10 cellular contexts compared by ENCODE assay signal in genomic region chr14:102209224-102209966, GRCh38.
DNase-seq lines count a peak whose midpoint lies in the region; ATAC-seq and TF ChIP-seq lines count a peak whose summit lies in the region.
"Had no signal": no experiment of that assay in that cellular context is flagged by ENCODE, and none has a peak within 500 bp of the region (broad histone marks: within the 10 kb centered on the region; RNA-seq: fewer than 3 reads in every experiment).

No MANE protein-coding gene starts in this region.

- no peak overlapping the region for H3K4me3 ChIP-seq in SK-N-SH (ENCODE audit: low read depth in 2 of 2, low read length in 1 of 2)
- H3K4me3 ChIP-seq in parathyroid adenoma (ENCODE audit: low read depth, low read length), result no peak overlapping the region

- TF ChIP-seq EP300 in SK-N-SH (IDR thresholded peaks at IDR 0.05; ENCODE audit: borderline replicate concordance in 1 of 2, low read depth in 1 of 2, low read length in 1 of 2), result no peak

- 86% methylated on average over 19 of the region's 19 CpGs for WGBS in SK-N-SH (ENCODE audit: low lambda C conversion rate)

- no peak overlapping the region for H3K9ac ChIP-seq in SK-N-SH
- no peak overlapping the region for H3K9ac ChIP-seq in parathyroid adenoma

- H3K9me3 ChIP-seq in SK-N-SH (no peaks in the 10 kb centered on the region), parathyroid adenoma (ENCODE audit: control insufficient read depth, low read length) (no peaks in the 10 kb centered on the region)

- H3K27ac ChIP-seq in SK-N-SH (ENCODE audit: low read depth in 2 of 2, low read length in 1 of 2) (no peak overlapping the region; a peak in 1 of 4 replicates), parathyroid adenoma (no peak overlapping the region)

- CTCF ChIA-PET in SK-N-SH (lab: Yijun Ruan, JAX), result interaction anchor here (0.6 to 1.2 kb wide), 3 partner anchors 70 to 147 kb away, joined by 3 to 4 read pairs (median 4); partner anchors contain the start of gene WDR20
- CTCF ChIA-PET in activated CD8-positive, alpha-beta memory T cell treated with anti-CD3 and anti-CD28 coated beads, Interleukin-2, amount 10 ng/mL, durations not matched to agents 7 days and 5 days (lab: Charles Lee), result no interaction called here

- peaks cover 5% of the 10 kb centered on the region for H3K36me3 Mint-ChIP-seq in glutamatergic neuron (ENCODE audit: unreplicated experiment)
- H3K36me3 Mint-ChIP-seq in activated CD8-positive, alpha-beta memory T cell treated with anti-CD3 and anti-CD28 coated beads, Interleukin-2, amount 10 ng/mL, durations not matched to agents 7 days and 5 days, result peaks cover 5% of the 10 kb centered on the region

- DNase-seq in DMS114 treated with DMSO at 0.1 percent for 48 hours (lab: John Stamatoyannopoulos, UW; ENCODE audit: unreplicated experiment) (peak; percentile 10), SK-N-SH (peak; percentile 67), glutamatergic neuron (no peak), CD1c-positive myeloid dendritic cell (ENCODE audit: extremely low spot score) (no peak)
- no peak for DNase-seq in activated CD8-positive, alpha-beta memory T cell treated with anti-CD3 and anti-CD28 coated beads, Interleukin-2, amount 10 ng/mL, durations not matched to agents 7 days and 5 days
- DNase-seq: activated effector memory CD4-positive, alpha-beta T cell treated with anti-CD3 and anti-CD28 coated beads, Interleukin-2, amount 50 U/mL, for 16 hours had no signal

- H4K20me1 ChIP-seq in SK-N-SH (ENCODE audit: insufficient read depth), result no peaks in the 10 kb centered on the region

- no peak overlapping the region for H2AFZ ChIP-seq in SK-N-SH (ENCODE audit: low read depth)
- no peak overlapping the region for H2AFZ ChIP-seq in parathyroid adenoma

- H3K27ac Mint-ChIP-seq in glutamatergic neuron (ENCODE audit: unreplicated experiment), result peak overlapping the region; percentile 29
- no peak overlapping the region for H3K27ac Mint-ChIP-seq in activated CD8-positive, alpha-beta memory T cell treated with anti-CD3 and anti-CD28 coated beads, Interleukin-2, amount 10 ng/mL, durations not matched to agents 7 days and 5 days
- H3K27ac Mint-ChIP-seq: memory B cell had no signal

- POLR2A ChIA-PET in SK-N-SH (lab: Yijun Ruan, JAX), result no interaction called here

- H3K36me3 ChIP-seq in SK-N-SH (replicated peaks in 1 of 2; ENCODE audit: control insufficient read depth in 1 of 2, insufficient read depth in 2 of 2, low read length in 1 of 2) (peaks cover 26 to 41% of the 10 kb centered on the region in 2 experiments), parathyroid adenoma (ENCODE audit: control insufficient read depth, insufficient read depth, low read length) (no peaks in the 10 kb centered on the region)

- H3K79me2 ChIP-seq in SK-N-SH (ENCODE audit: insufficient read depth) (peaks cover 14% of the 10 kb centered on the region; the same call in 1 of the 2 replicates), parathyroid adenoma (peaks cover 13% of the 10 kb centered on the region)

- H3K9me3 Mint-ChIP-seq in glutamatergic neuron (ENCODE audit: unreplicated experiment), result peaks cover 6% of the 10 kb centered on the region
- H3K9me3 Mint-ChIP-seq in activated CD8-positive, alpha-beta memory T cell treated with anti-CD3 and anti-CD28 coated beads, Interleukin-2, amount 10 ng/mL, durations not matched to agents 7 days and 5 days (ENCODE audit: low read depth), result no peaks in the 10 kb centered on the region
- H3K9me3 Mint-ChIP-seq: memory B cell had no signal

- peaks cover 5% of the 10 kb centered on the region for H3K27me3 Mint-ChIP-seq in glutamatergic neuron (ENCODE audit: unreplicated experiment)
- no peaks in the 10 kb centered on the region for H3K27me3 Mint-ChIP-seq in activated CD8-positive, alpha-beta memory T cell treated with anti-CD3 and anti-CD28 coated beads, Interleukin-2, amount 10 ng/mL, durations not matched to agents 7 days and 5 days
- H3K27me3 Mint-ChIP-seq: memory B cell had no signal

- no peak overlapping the region for H3K4me2 ChIP-seq in SK-N-SH
- H3K4me2 ChIP-seq in parathyroid adenoma (ENCODE audit: low read length), result no peak overlapping the region

- H3K4me1 Mint-ChIP-seq in glutamatergic neuron (ENCODE audit: low read depth, unreplicated experiment), result peaks cover 21% of the 10 kb centered on the region
- H3K4me1 Mint-ChIP-seq in activated CD8-positive, alpha-beta memory T cell treated with anti-CD3 and anti-CD28 coated beads, Interleukin-2, amount 10 ng/mL, durations not matched to agents 7 days and 5 days, result no peaks in the 10 kb centered on the region
- H3K4me1 Mint-ChIP-seq: memory B cell had no signal

- H3K4me1 ChIP-seq in SK-N-SH (ENCODE audit: control insufficient read depth in 1 of 2, insufficient read depth in 2 of 2, low read depth in 1 of 2, low read length in 1 of 2) (peaks cover 0 to 19% of the 10 kb centered on the region in 2 experiments; a peak in 1 of 4 replicates), parathyroid adenoma (peaks cover 6% of the 10 kb centered on the region)

- TF ChIP-seq CTCF in SK-N-SH (IDR thresholded peaks at IDR 0.05), result peak; percentile 44
- TF ChIP-seq CTCF in glutamatergic neuron (IDR thresholded peaks at IDR 0.05; ENCODE audit: partially characterized antibody, unreplicated experiment), result peak; percentile 25
- peak; percentile 48 for TF ChIP-seq CTCF in parathyroid adenoma (IDR thresholded peaks at IDR 0.05)

- H3K9me2 ChIP-seq in SK-N-SH, result no peaks in the 10 kb centered on the region

- no peak for ATAC-seq in GM21723 (IDR thresholded peaks at IDR 0.05; ENCODE audit: unreplicated experiment)
- ATAC-seq in activated CD8-positive, alpha-beta memory T cell treated with anti-CD3 and anti-CD28 coated beads, Interleukin-2, amount 10 ng/mL, durations not matched to agents 7 days and 5 days, result no peak
- ATAC-seq in HG02759 (IDR thresholded peaks at IDR 0.05; ENCODE audit: unreplicated experiment), result no peak

- H3F3A ChIP-seq in SK-N-SH (replicated peaks; ENCODE audit: insufficient read depth), result no peaks in the 10 kb centered on the region

- H3K27me3 ChIP-seq in SK-N-SH (ENCODE audit: insufficient read depth), result no peaks in the 10 kb centered on the region
- H3K27me3 ChIP-seq in parathyroid adenoma (ENCODE audit: control insufficient read depth, insufficient read depth, low read length), result no peaks in the 10 kb centered on the region

- peak; percentile 75 for TF ChIP-seq RAD21 in SK-N-SH (IDR thresholded peaks at IDR 0.05; ENCODE audit: low read length)

- no peak overlapping the region for H3K4me3 Mint-ChIP-seq in glutamatergic neuron (ENCODE audit: unreplicated experiment)
- no peak overlapping the region for H3K4me3 Mint-ChIP-seq in activated CD8-positive, alpha-beta memory T cell treated with anti-CD3 and anti-CD28 coated beads, Interleukin-2, amount 10 ng/mL, durations not matched to agents 7 days and 5 days
- H3K4me3 Mint-ChIP-seq: memory B cell had no signal

TF ChIP-seq in SK-N-SH, 30 proteins besides CTCF, POLR2A, EP300 and RAD21:
- TF ChIP-seq REST (IDR thresholded peaks at IDR 0.05; ENCODE audit: low read depth, low read length), result no peak
- no peak for TF ChIP-seq RXRA (IDR thresholded peaks at IDR 0.05; ENCODE audit: borderline replicate concordance, low read depth)
- TF ChIP-seq EZH2phosphoT487 (IDR thresholded peaks at IDR 0.05; ENCODE audit: borderline replicate concordance, low read depth), result no peak
- TF ChIP-seq RCOR1 (IDR thresholded peaks at IDR 0.05; ENCODE audit: low read length), result no peak
- peak; percentile 55; the same call in 1 of the 2 replicates for TF ChIP-seq SMC3 (IDR thresholded peaks at IDR 0.05; ENCODE audit: low read depth, low read length)
- no peak for TF ChIP-seq POLR2AphosphoS5 (IDR thresholded peaks at IDR 0.05; ENCODE audit: low read depth, low read length)

Comparison
In these comparisons a context has a peak if more than half of its experiments do, and no peak if none do; other contexts are left out.
1. DNase-seq: peak in DMS114 treated with DMSO at 0.1 percent for 48 hours (single experiment) and SK-N-SH (single experiment); none in glutamatergic neuron (single experiment), CD1c-positive myeloid dendritic cell (single experiment) and activated CD8-positive, alpha-beta memory T cell treated with anti-CD3 and anti-CD28 coated beads, Interleukin-2, amount 10 ng/mL, durations not matched to agents 7 days and 5 days (single experiment).
2. Peak in every context shown above with its lines, with median percentiles within 50 percentile points of each other: CTCF ChIP-seq.